Comparison of ENCODE assay signal across 8 cellular contexts in the genomic region with DNA sequence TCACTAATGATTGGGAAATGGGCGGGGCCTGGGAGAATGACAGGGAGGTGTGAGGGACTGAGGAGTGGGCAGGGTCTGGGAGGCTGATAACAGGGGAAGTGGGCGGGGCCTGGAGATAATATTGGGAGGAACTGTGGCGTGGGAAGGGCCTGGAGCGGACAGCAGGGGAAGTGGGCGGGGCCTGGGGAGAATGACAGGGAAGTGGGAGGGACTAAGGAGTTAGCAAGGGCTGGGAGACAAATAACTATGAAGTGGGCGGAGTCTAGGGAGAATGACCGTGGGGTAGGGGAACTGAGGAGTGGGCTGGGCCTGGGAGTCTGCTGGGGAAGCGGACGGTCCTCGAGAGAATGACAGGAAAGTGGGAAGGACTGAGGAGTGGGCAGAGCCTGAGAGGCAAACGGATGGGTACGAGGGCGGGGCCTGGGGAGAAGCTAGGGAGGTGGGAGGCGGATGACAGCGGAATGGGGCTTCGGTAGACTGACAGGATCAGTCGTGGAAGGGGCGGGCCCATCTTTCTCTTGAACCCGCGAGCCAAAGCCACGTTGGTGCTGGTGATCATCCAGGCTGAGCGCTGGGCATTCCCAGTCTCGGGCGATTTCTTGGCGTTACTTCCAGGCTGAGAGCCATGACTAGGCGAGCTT. TPM values are rescaled to one million over a fixed set of nuclear protein-coding genes. Genes with fewer than 3 reads are reported as not detected.
DNase-seq lines count a peak whose midpoint lies in the region; ATAC-seq, FAIRE-seq and TF ChIP-seq lines count a peak whose summit lies in the region.

No MANE protein-coding gene starts in this region.

- no peaks in the 10 kb centered on the region for H3K79me2 ChIP-seq in HepG2 (ENCODE audit: insufficient read depth, low read length)

- ATAC-seq in HG02588 (IDR thresholded peaks at IDR 0.05; ENCODE audit: unreplicated experiment) (peak; percentile 36), HepG2 (peak; percentile 69)

- DNase-seq in GDM1 (lab: John Stamatoyannopoulos, UW) (peak; percentile 92), NCI-H2227 treated with DMSO at 0.1 percent for 48 hours (lab: John Stamatoyannopoulos, UW) (peak; percentile 83), dorsolateral prefrontal cortex (peak; percentile 84 to 97 (median 94)), HepG2 (ENCODE audit: low spot score) (peak; percentile 77), mesenteric fat pad (ENCODE audit: low spot score) (no peak)
- DNase-seq in activated CD4-positive, alpha-beta T cell treated with anti-CD3 and anti-CD28 coated beads for 48 hours = peak; percentile 85
- peak; percentile 58 to 62 for DNase-seq in stimulated activated CD4-positive, alpha-beta T cell treated with anti-CD3 and anti-CD28 coated beads, Interleukin-2, amount 100 ng/mL, for 48 hours

- CTCF ChIA-PET in HepG2 (lab: Yijun Ruan, JAX; ENCODE audit: low intra/inter-chr PET ratio, low total read pairs) = interaction anchor here (1.4 to 2.4 kb wide), 2 partner anchors 34 to 116 kb away, joined by 3 to 24 read pairs; a partner anchor contains a TSS

- no peak for FAIRE-seq in HepG2 (lab: Jason Lieb, UNC)

- H3K4me1 ChIP-seq in HepG2 (ENCODE audit: insufficient read depth, low read length) = peaks cover 52% of the 10 kb centered on the region

- intact Hi-C loops in dorsolateral prefrontal cortex (cut with DNase I) (loop anchor here (2.0 to 5.0 kb wide), 6 partner anchors 59 to 347 kb away; a partner anchor contains a TSS), HepG2 (cut with micrococcal nuclease; ENCODE audit: unreplicated experiment) (loop anchor here (2.0 kb wide), 2 partner anchors 117 to 347 kb away; no protein-coding TSS in a partner anchor)

- H2AFZ ChIP-seq in HepG2 (ENCODE audit: low read length) = no peak overlapping the region

- no TSS peak for BruUV-seq in HepG2 (replicated peaks; lab: Mats Ljungman, UMichigan)

- peak overlapping the region; percentile 57 for H3K9ac ChIP-seq in HepG2 (ENCODE audit: insufficient read depth, low read depth, low read length)

- in situ Hi-C loops in HepG2 (cut with HindIII; ENCODE audit: extremely low pct_ligation_motif_present, low pct_unique_long_range_greater_than_20kb) = loop anchor here (5.0 kb wide), 1 partner anchor 116 kb away; no protein-coding TSS in a partner anchor

- H3K27ac ChIP-seq in dorsolateral prefrontal cortex (peak overlapping the region in 58 of 59 donors; percentile 6 to 100 (median 91)), HepG2 (ENCODE audit: extremely low read length, insufficient read depth, low read length) (no peak overlapping the region)

- no peak for TF ChIP-seq RAD21 in HepG2 (CRISPR knock-in tag; IDR thresholded peaks at IDR 0.05)

- peak overlapping the region; percentile 97 for H3K4me2 ChIP-seq in HepG2 (ENCODE audit: low read depth, low read length)

- TF ChIP-seq EP300 in HepG2 (IDR thresholded peaks at IDR 0.05; ENCODE audit: low read depth in 2 of 2, low read length in 2 of 2) = no peak
- no peak for TF ChIP-seq EP300 in HepG2 (CRISPR knock-in tag; IDR thresholded peaks at IDR 0.05; ENCODE audit: borderline replicate concordance)

- TF ChIP-seq CTCF in dorsolateral prefrontal cortex (IDR thresholded peaks at IDR 0.05 in 54 of 56, conservative IDR thresholded peaks at IDR 0.05 in 2 of 56; ENCODE audit: low read depth in 1 of 56, partially characterized antibody in 56 of 56) = no peak
- TF ChIP-seq CTCF in HepG2 (CRISPR knock-in tag; IDR thresholded peaks at IDR 0.05) = no peak

- POLR2A ChIA-PET in HepG2 (lab: Yijun Ruan, JAX) = interaction anchor here (0.9 to 1.6 kb wide), 5 partner anchors 8 to 222 kb away, joined by 3 to 8 read pairs (median 4); a partner anchor contains a TSS

- no peaks in the 10 kb centered on the region for H3K36me3 ChIP-seq in HepG2 (replicated peaks in 1 of 2; ENCODE audit: control insufficient read depth in 1 of 2, insufficient read depth in 2 of 2, low read length in 2 of 2)

- no peaks in the 10 kb centered on the region for H3K9me3 ChIP-seq in HepG2 (ENCODE audit: low read length)

- H3K27me3 ChIP-seq in dorsolateral prefrontal cortex (no peaks in the 10 kb centered on the region), HepG2 (ENCODE audit: control insufficient read depth in 1 of 2, insufficient read depth in 2 of 2, low read length in 2 of 2) (no peaks in the 10 kb centered on the region; a peak in 1 of 5 replicates)

- H4K20me1 ChIP-seq in HepG2 (ENCODE audit: insufficient read depth, low read length) = no peaks in the 10 kb centered on the region

- 12% methylated on average over 21 of the region's 26 CpGs for WGBS in HepG2 (ENCODE audit: low lambda C conversion rate)

- TF ChIP-seq POLR2A in HepG2 (IDR thresholded peaks at IDR 0.05; ENCODE audit: insufficient read depth in 1 of 2, low read depth in 2 of 2, low read length in 2 of 2) = no peak

- H3K4me3 ChIP-seq in dorsolateral prefrontal cortex (peak overlapping the region; percentile 52 to 87 (median 74)), HepG2 (replicated peaks in 1 of 3; ENCODE audit: insufficient read depth in 1 of 3, low read depth in 2 of 3, low read length in 3 of 3) (peak overlapping the region; percentile 54 to 88 (median 78); a peak in 5 of 6 replicates)

RNA-seq across cellular contexts. Expression of a gene that starts 14.0 kb away (rescaled TPM):
- 1,000 to 10,000 TPM in 16 of 120 experiments, 100 to 1,000 TPM in 104; 306 to 1,743 (median 779) TPM for total RNA-seq in dorsolateral prefrontal cortex
- not detected in 2 replicates for total RNA-seq in HepG2 (2016; rRNA removed; fragmentation: Illumina TruSeq; extraction: Trizol)
- total RNA-seq in HepG2 (2016; cell fraction: cytosol; rRNA removed; fragmentation: Illumina TruSeq; extraction: Trizol; ENCODE audit: low read depth) = not detected in 2 replicates
- total RNA-seq in HepG2 (2016; cell fraction: insoluble cytoplasmic fraction; rRNA removed; fragmentation: Illumina TruSeq; extraction: Trizol) = not detected in 2 replicates
- not detected in 2 replicates for total RNA-seq in HepG2 (2016; cell fraction: membrane; rRNA removed; fragmentation: Illumina TruSeq; extraction: Trizol)
- total RNA-seq in HepG2 (2016; cell fraction: nucleus; rRNA removed; fragmentation: Illumina TruSeq; extraction: Trizol) = not detected in 2 replicates
- polyA plus RNA-seq in HepG2 (2011; rRNA removed) = 0.21 TPM in 1 of 2 replicates, not detected in the other
- 0.18 TPM in 1 of 2 replicates, not detected in the other for polyA plus RNA-seq in HepG2 (2011; cell fraction: cytosol; rRNA removed)
- polyA plus RNA-seq in HepG2 (2011; cell fraction: nucleus; rRNA removed) = 0.12 TPM in 1 of 2 replicates, not detected in the other
- polyA plus RNA-seq in HepG2 (2012) = 0.16 and 0.45 TPM in 2 replicates
- not detected in 2 replicates for polyA plus RNA-seq in HepG2 (2016; cell fraction: cytosol; fragmentation: Illumina TruSeq; extraction: Trizol; ENCODE audit: low read depth)
- polyA plus RNA-seq in HepG2 (2016; cell fraction: insoluble cytoplasmic fraction; fragmentation: Illumina TruSeq; extraction: Trizol; ENCODE audit: low read depth) = not detected in 2 replicates
- 0.09 TPM in 1 of 2 replicates, not detected in the other for polyA plus RNA-seq in HepG2 (2016; cell fraction: membrane; fragmentation: Illumina TruSeq; extraction: Trizol; ENCODE audit: low read depth)
- not detected in 2 replicates for polyA plus RNA-seq in HepG2 (2016; cell fraction: nucleus; fragmentation: Illumina TruSeq; extraction: Trizol; ENCODE audit: insufficient read depth, low read depth)
- polyA minus RNA-seq in HepG2 (2011; rRNA and poly(A)+ RNA removed; ENCODE audit: low replicate concordance) = 1.1 TPM in 1 of 2 replicates, not detected in the other
- polyA minus RNA-seq in HepG2 (2011; cell fraction: cytosol; rRNA and poly(A)+ RNA removed) = not detected in 2 replicates
- 0.26 TPM in 1 of 2 replicates, not detected in the other for polyA minus RNA-seq in HepG2 (2011; cell fraction: nucleus; rRNA and poly(A)+ RNA removed)
- 0.48 TPM for total RNA-seq in mesenteric fat pad

RNA-seq across cellular contexts. Expression of a gene that starts 14.7 kb away (rescaled TPM):
- total RNA-seq in dorsolateral prefrontal cortex (10 to 100 TPM in 3 of 120 experiments, 1 to 10 TPM in 117; 2.4 to 16.3 (median 4.8) TPM), HepG2 (2016; rRNA removed; fragmentation: Illumina TruSeq; extraction: Trizol) (0.20 and 1.0 TPM in 2 replicates), mesenteric fat pad (1.8 TPM)
- 0.26 and 0.30 TPM in 2 replicates for total RNA-seq in HepG2 (2016; cell fraction: cytosol; rRNA removed; fragmentation: Illumina TruSeq; extraction: Trizol; ENCODE audit: low read depth)
- total RNA-seq in HepG2 (2016; cell fraction: insoluble cytoplasmic fraction; rRNA removed; fragmentation: Illumina TruSeq; extraction: Trizol) = 0.25 and 0.84 TPM in 2 replicates
- 0.49 and 0.62 TPM in 2 replicates for total RNA-seq in HepG2 (2016; cell fraction: membrane; rRNA removed; fragmentation: Illumina TruSeq; extraction: Trizol)
- 0.78 and 0.90 TPM in 2 replicates for total RNA-seq in HepG2 (2016; cell fraction: nucleus; rRNA removed; fragmentation: Illumina TruSeq; extraction: Trizol)
- 1.5 and 1.8 TPM in 2 replicates for polyA plus RNA-seq in HepG2 (2011; rRNA removed)
- polyA plus RNA-seq in HepG2 (2011; cell fraction: cytosol; rRNA removed) = 1.0 and 1.7 TPM in 2 replicates
- polyA plus RNA-seq in HepG2 (2011; cell fraction: nucleus; rRNA removed) = 1.2 and 1.4 TPM in 2 replicates
- 1.5 and 2.6 TPM in 2 replicates for polyA plus RNA-seq in HepG2 (2012)
- polyA plus RNA-seq in HepG2 (2016; cell fraction: cytosol; fragmentation: Illumina TruSeq; extraction: Trizol; ENCODE audit: low read depth) = 0.10 and 0.31 TPM in 2 replicates
- polyA plus RNA-seq in HepG2 (2016; cell fraction: insoluble cytoplasmic fraction; fragmentation: Illumina TruSeq; extraction: Trizol; ENCODE audit: low read depth) = 0.24 and 0.45 TPM in 2 replicates
- polyA plus RNA-seq in HepG2 (2016; cell fraction: membrane; fragmentation: Illumina TruSeq; extraction: Trizol; ENCODE audit: low read depth) = 0.22 and 0.38 TPM in 2 replicates
- polyA plus RNA-seq in HepG2 (2016; cell fraction: nucleus; fragmentation: Illumina TruSeq; extraction: Trizol; ENCODE audit: insufficient read depth, low read depth) = 1.9 and 2.1 TPM in 2 replicates
- polyA minus RNA-seq in HepG2 (2011; rRNA and poly(A)+ RNA removed; ENCODE audit: low replicate concordance) = 1.4 and 15.3 TPM in 2 replicates
- 0.40 and 1.7 TPM in 2 replicates for polyA minus RNA-seq in HepG2 (2011; cell fraction: cytosol; rRNA and poly(A)+ RNA removed)
- 1.2 and 1.5 TPM in 2 replicates for polyA minus RNA-seq in HepG2 (2011; cell fraction: nucleus; rRNA and poly(A)+ RNA removed)

RNA-seq across cellular contexts. Expression of a gene that starts 34.6 kb away (rescaled TPM):
- 1 to 10 TPM in 117 of 120 experiments, under 1 TPM in 3; 0.65 to 5.4 (median 2.4) TPM for total RNA-seq in dorsolateral prefrontal cortex
- 0.04 TPM in 1 of 2 replicates, not detected in the other for total RNA-seq in HepG2 (2016; rRNA removed; fragmentation: Illumina TruSeq; extraction: Trizol)
- not detected in 2 replicates for total RNA-seq in HepG2 (2016; cell fraction: cytosol; rRNA removed; fragmentation: Illumina TruSeq; extraction: Trizol; ENCODE audit: low read depth)
- total RNA-seq in HepG2 (2016; cell fraction: insoluble cytoplasmic fraction; rRNA removed; fragmentation: Illumina TruSeq; extraction: Trizol) = 0.15 and 0.17 TPM in 2 replicates
- total RNA-seq in HepG2 (2016; cell fraction: membrane; rRNA removed; fragmentation: Illumina TruSeq; extraction: Trizol) = 0.21 TPM in 1 of 2 replicates, not detected in the other
- 0.13 TPM in 1 of 2 replicates, not detected in the other for total RNA-seq in HepG2 (2016; cell fraction: nucleus; rRNA removed; fragmentation: Illumina TruSeq; extraction: Trizol)
- polyA plus RNA-seq in HepG2 (2011; rRNA removed) = 0.73 and 0.90 TPM in 2 replicates
- 0.44 and 0.58 TPM in 2 replicates for polyA plus RNA-seq in HepG2 (2011; cell fraction: cytosol; rRNA removed)
- polyA plus RNA-seq in HepG2 (2011; cell fraction: nucleus; rRNA removed) = 1.4 and 1.9 TPM in 2 replicates
- polyA plus RNA-seq in HepG2 (2012) = 6.9 and 8.3 TPM in 2 replicates
- 0.07 and 0.09 TPM in 2 replicates for polyA plus RNA-seq in HepG2 (2016; cell fraction: cytosol; fragmentation: Illumina TruSeq; extraction: Trizol; ENCODE audit: low read depth)
- polyA plus RNA-seq in HepG2 (2016; cell fraction: insoluble cytoplasmic fraction; fragmentation: Illumina TruSeq; extraction: Trizol; ENCODE audit: low read depth) = 0.15 and 0.23 TPM in 2 replicates
- 0.22 and 0.23 TPM in 2 replicates for polyA plus RNA-seq in HepG2 (2016; cell fraction: membrane; fragmentation: Illumina TruSeq; extraction: Trizol; ENCODE audit: low read depth)
- 0.51 and 1.3 TPM in 2 replicates for polyA plus RNA-seq in HepG2 (2016; cell fraction: nucleus; fragmentation: Illumina TruSeq; extraction: Trizol; ENCODE audit: insufficient read depth, low read depth)
- 0.14 and 0.19 TPM in 2 replicates for polyA minus RNA-seq in HepG2 (2011; rRNA and poly(A)+ RNA removed; ENCODE audit: low replicate concordance)
- polyA minus RNA-seq in HepG2 (2011; cell fraction: cytosol; rRNA and poly(A)+ RNA removed) = not detected in 2 replicates
- polyA minus RNA-seq in HepG2 (2011; cell fraction: nucleus; rRNA and poly(A)+ RNA removed) = 0.13 and 0.87 TPM in 2 replicates
- total RNA-seq in mesenteric fat pad = 4.5 TPM

RNA-seq across cellular contexts. Expression of a gene that starts 52.1 kb away (rescaled TPM):
- total RNA-seq in dorsolateral prefrontal cortex (1 to 10 TPM in 23 of 120 experiments, under 1 TPM in 49, not detected in 48; 0.36 to 2.8 (median 0.83) TPM), HepG2 (2016; rRNA removed; fragmentation: Illumina TruSeq; extraction: Trizol) (21.9 and 25.6 TPM in 2 replicates), mesenteric fat pad (not detected)
- 34.9 and 45.5 TPM in 2 replicates for total RNA-seq in HepG2 (2016; cell fraction: cytosol; rRNA removed; fragmentation: Illumina TruSeq; extraction: Trizol; ENCODE audit: low read depth)
- total RNA-seq in HepG2 (2016; cell fraction: insoluble cytoplasmic fraction; rRNA removed; fragmentation: Illumina TruSeq; extraction: Trizol) = 20.4 and 26.4 TPM in 2 replicates
- total RNA-seq in HepG2 (2016; cell fraction: membrane; rRNA removed; fragmentation: Illumina TruSeq; extraction: Trizol) = 39.1 and 47.5 TPM in 2 replicates
- total RNA-seq in HepG2 (2016; cell fraction: nucleus; rRNA removed; fragmentation: Illumina TruSeq; extraction: Trizol) = 16.4 and 16.8 TPM in 2 replicates
- 10.6 and 12.5 TPM in 2 replicates for polyA plus RNA-seq in HepG2 (2011; rRNA removed)
- polyA plus RNA-seq in HepG2 (2011; cell fraction: cytosol; rRNA removed) = 13.5 and 23.8 TPM in 2 replicates
- 15.9 and 16.5 TPM in 2 replicates for polyA plus RNA-seq in HepG2 (2011; cell fraction: nucleus; rRNA removed)
- polyA plus RNA-seq in HepG2 (2012) = 5.0 and 7.1 TPM in 2 replicates
- polyA plus RNA-seq in HepG2 (2016; cell fraction: cytosol; fragmentation: Illumina TruSeq; extraction: Trizol; ENCODE audit: low read depth) = 39.3 and 47.3 TPM in 2 replicates
- polyA plus RNA-seq in HepG2 (2016; cell fraction: insoluble cytoplasmic fraction; fragmentation: Illumina TruSeq; extraction: Trizol; ENCODE audit: low read depth) = 17.8 and 19.5 TPM in 2 replicates
- 32.7 and 32.9 TPM in 2 replicates for polyA plus RNA-seq in HepG2 (2016; cell fraction: membrane; fragmentation: Illumina TruSeq; extraction: Trizol; ENCODE audit: low read depth)
- 21.1 and 24.5 TPM in 2 replicates for polyA plus RNA-seq in HepG2 (2016; cell fraction: nucleus; fragmentation: Illumina TruSeq; extraction: Trizol; ENCODE audit: insufficient read depth, low read depth)
- 4.1 and 21.4 TPM in 2 replicates for polyA minus RNA-seq in HepG2 (2011; rRNA and poly(A)+ RNA removed; ENCODE audit: low replicate concordance)
- 6.7 and 8.7 TPM in 2 replicates for polyA minus RNA-seq in HepG2 (2011; cell fraction: cytosol; rRNA and poly(A)+ RNA removed)
- polyA minus RNA-seq in HepG2 (2011; cell fraction: nucleus; rRNA and poly(A)+ RNA removed) = 3.2 and 4.1 TPM in 2 replicates

RNA-seq across cellular contexts. Expression of a gene that starts 56.5 kb away (rescaled TPM):
- 100 to 1,000 TPM; 113 to 321 (median 206) TPM for total RNA-seq in dorsolateral prefrontal cortex
- 15.2 and 16.5 TPM in 2 replicates for total RNA-seq in HepG2 (2016; rRNA removed; fragmentation: Illumina TruSeq; extraction: Trizol)
- 26.3 and 28.9 TPM in 2 replicates for total RNA-seq in HepG2 (2016; cell fraction: cytosol; rRNA removed; fragmentation: Illumina TruSeq; extraction: Trizol; ENCODE audit: low read depth)
- 13.3 and 14.6 TPM in 2 replicates for total RNA-seq in HepG2 (2016; cell fraction: insoluble cytoplasmic fraction; rRNA removed; fragmentation: Illumina TruSeq; extraction: Trizol)
- total RNA-seq in HepG2 (2016; cell fraction: membrane; rRNA removed; fragmentation: Illumina TruSeq; extraction: Trizol) = 50.4 and 52.4 TPM in 2 replicates
- total RNA-seq in HepG2 (2016; cell fraction: nucleus; rRNA removed; fragmentation: Illumina TruSeq; extraction: Trizol) = 9.1 and 11.0 TPM in 2 replicates
- 12.4 and 13.2 TPM in 2 replicates for polyA plus RNA-seq in HepG2 (2011; rRNA removed)
- 12.8 and 15.5 TPM in 2 replicates for polyA plus RNA-seq in HepG2 (2011; cell fraction: cytosol; rRNA removed)
- polyA plus RNA-seq in HepG2 (2011; cell fraction: nucleus; rRNA removed) = 19.1 and 20.9 TPM in 2 replicates
- 19.4 and 21.6 TPM in 2 replicates for polyA plus RNA-seq in HepG2 (2012)
- 47.4 and 51.9 TPM in 2 replicates for polyA plus RNA-seq in HepG2 (2016; cell fraction: cytosol; fragmentation: Illumina TruSeq; extraction: Trizol; ENCODE audit: low read depth)
- polyA plus RNA-seq in HepG2 (2016; cell fraction: insoluble cytoplasmic fraction; fragmentation: Illumina TruSeq; extraction: Trizol; ENCODE audit: low read depth) = 30.3 and 41.9 TPM in 2 replicates
- 83.9 and 107 TPM in 2 replicates for polyA plus RNA-seq in HepG2 (2016; cell fraction: membrane; fragmentation: Illumina TruSeq; extraction: Trizol; ENCODE audit: low read depth)
- 30.2 and 30.9 TPM in 2 replicates for polyA plus RNA-seq in HepG2 (2016; cell fraction: nucleus; fragmentation: Illumina TruSeq; extraction: Trizol; ENCODE audit: insufficient read depth, low read depth)
- polyA minus RNA-seq in HepG2 (2011; rRNA and poly(A)+ RNA removed; ENCODE audit: low replicate concordance) = 16.3 and 18.2 TPM in 2 replicates
- polyA minus RNA-seq in HepG2 (2011; cell fraction: cytosol; rRNA and poly(A)+ RNA removed) = 13.7 and 14.5 TPM in 2 replicates
- 5.0 and 5.5 TPM in 2 replicates for polyA minus RNA-seq in HepG2 (2011; cell fraction: nucleus; rRNA and poly(A)+ RNA removed)
- total RNA-seq in mesenteric fat pad = 21.5 TPM

Comparison
In these comparisons a context has a peak if more than half of its experiments do, and no peak if none do; other contexts are left out.
1. RNA of a gene that starts 14.0 kb away (total RNA-seq): 306 to 1,743 TPM in dorsolateral prefrontal cortex; 0.48 TPM in mesenteric fat pad (single experiment) and not detected in HepG2; every median in the first group is over 100 times any median in the second.